Comparison of ENCODE assay signal across 9 cellular contexts in genomic region chr4:72312032-72312650, GRCh38.
DNase-seq lines count a peak whose midpoint lies in the region; ATAC-seq and TF ChIP-seq lines count a peak whose summit lies in the region.
"Had no signal": no experiment of that assay in that cellular context is flagged by ENCODE, and none has a peak within 500 bp of the region (broad histone marks: within the 10 kb centered on the region; RNA-seq: fewer than 3 reads in every experiment).

No MANE protein-coding gene starts in this region.

- no peak overlapping the region for H3K9ac ChIP-seq in HUES64 (ENCODE audit: low read depth, low read length)

- no peak for TF ChIP-seq CTCF in lower lobe of right lung (IDR thresholded peaks at IDR 0.05)
- no peak for TF ChIP-seq CTCF in upper lobe of left lung (IDR thresholded peaks at IDR 0.05)

- intact Hi-C loops in lower lobe of right lung (cut with DNase I): no loop called here

- no peak overlapping the region for H3K4me3 ChIP-seq in HUES64 (ENCODE audit: low read length)
- H3K4me3 ChIP-seq in lower lobe of right lung: no peak overlapping the region
- H3K4me3 ChIP-seq in upper lobe of left lung: no peak overlapping the region

- H3K27ac ChIP-seq in HUES64 (ENCODE audit: low read depth, low read length) (peak overlapping the region; percentile 47), lower lobe of right lung (peak overlapping the region; percentile 50), upper lobe of left lung (peak overlapping the region in 3 of 4 donors; percentile 4 to 49 (median 22))

- no peak for TF ChIP-seq POLR2A in upper lobe of left lung (IDR thresholded peaks at IDR 0.05)

- H3K4me1 ChIP-seq in HUES64 (ENCODE audit: insufficient read depth, low read length) (peaks cover 14% of the 10 kb centered on the region; the same call in 1 of the 2 replicates), lower lobe of right lung (peaks cover 18% of the 10 kb centered on the region), upper lobe of left lung (peaks cover 8 to 28% (median 11%) of the 10 kb centered on the region in 4 donors)

- no peak for TF ChIP-seq EP300 in upper lobe of left lung (IDR thresholded peaks at IDR 0.05)

- WGBS in HUES64: 69% methylated on average over 6 of the region's 6 CpGs
- 36 to 45% methylated on average over 6 of the region's 6 CpGs for WGBS in upper lobe of left lung, 2 donors

- H3K9me3 ChIP-seq in HUES64 (ENCODE audit: insufficient read depth, low read depth, low read length) (no peaks in the 10 kb centered on the region), lower lobe of right lung (no peaks in the 10 kb centered on the region), upper lobe of left lung (no peaks in the 10 kb centered on the region)

- DNase-seq in ecto neural progenitor cell (ENCODE audit: low spot score): peak; percentile 45
- DNase-seq in lower lobe of right lung: peak; percentile 44
- peak in 1 of 2 donors; percentile 81 for DNase-seq in upper lobe of left lung
- DNase-seq in SIG-M5 (lab: John Stamatoyannopoulos, UW): no peak
- DNase-seq in NCI-H1048 (lab: John Stamatoyannopoulos, UW): no peak
- DNase-seq in SKM-1 (lab: John Stamatoyannopoulos, UW; ENCODE audit: unreplicated experiment): no peak
- DNase-seq: stimulated activated naive CD8-positive, alpha-beta T cell treated with anti-CD3 and anti-CD28 coated beads, Interleukin-15, Interleukin-2, amounts not matched to agents 100 U/mL and 50 U/mL, for 24 hours had no signal

- H3K27me3 ChIP-seq in HUES64 (ENCODE audit: insufficient read depth, low read length): no peaks in the 10 kb centered on the region
- no peaks in the 10 kb centered on the region for H3K27me3 ChIP-seq in lower lobe of right lung (ENCODE audit: low read depth)
- H3K27me3 ChIP-seq in upper lobe of left lung: no peaks in the 10 kb centered on the region

- ATAC-seq in lower lobe of right lung: peak; percentile 96 to 97
- peak; percentile 92 to 94 for ATAC-seq in upper lobe of left lung (ENCODE audit: low FRiP score in 2 of 2)
- ATAC-seq in GM19467 (IDR thresholded peaks at IDR 0.05; ENCODE audit: unreplicated experiment): no peak
- ATAC-seq: stimulated activated naive CD8-positive, alpha-beta T cell treated with anti-CD3 and anti-CD28 coated beads, Interleukin-15, Interleukin-2, amounts not matched to agents 100 U/mL and 50 U/mL, for 24 hours had no signal

- H3K36me3 ChIP-seq in HUES64 (ENCODE audit: insufficient read depth, low read length) (no peaks in the 10 kb centered on the region), lower lobe of right lung (no peaks in the 10 kb centered on the region), upper lobe of left lung (no peaks in the 10 kb centered on the region)

Comparison
In these comparisons a context has a peak if more than half of its experiments do, and no peak if none do; other contexts are left out.
1. DNase-seq: peak in ecto neural progenitor cell (single experiment) and lower lobe of right lung (single experiment); none in SIG-M5 (single experiment), NCI-H1048 (single experiment) and SKM-1 (single experiment).
2. Peak in every context shown above with its lines, with median percentiles within 50 percentile points of each other: H3K27ac ChIP-seq.